In the genomic region with DNA sequence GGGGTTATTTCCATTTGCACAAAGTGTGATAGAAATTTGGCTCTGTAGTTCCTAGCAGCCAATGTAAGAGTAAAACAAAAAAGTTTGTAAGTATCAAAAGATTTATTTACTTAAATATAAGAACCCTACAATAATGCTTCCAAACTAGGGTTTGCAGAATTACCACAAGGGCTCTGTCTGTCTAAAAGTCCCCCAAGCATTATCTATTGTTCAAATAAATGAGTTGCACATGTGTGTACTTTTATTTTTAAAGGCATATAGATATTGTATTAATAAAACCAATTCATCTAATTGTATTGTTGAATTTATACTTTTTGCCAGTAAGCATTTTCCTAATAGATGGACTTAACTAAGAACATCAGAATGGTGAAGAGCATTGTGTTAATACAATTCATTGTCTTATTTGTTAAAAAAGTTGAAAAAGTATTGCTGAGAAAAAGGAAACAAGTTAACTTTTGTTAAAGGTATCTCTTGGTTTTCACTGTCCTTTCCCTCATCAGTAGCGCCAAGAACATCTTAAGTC, we compare ENCODE assay signal across 17 cellular contexts. TPM values are rescaled to one million over a fixed set of nuclear protein-coding genes. Genes with fewer than 3 reads are reported as not detected.
DNase-seq lines count a peak whose midpoint lies in the region; ATAC-seq and TF ChIP-seq lines count a peak whose summit lies in the region.
"Had no signal": no experiment of that assay in that cellular context is flagged by ENCODE, and none has a peak within 500 bp of the region (broad histone marks: within the 10 kb centered on the region; RNA-seq: fewer than 3 reads in every experiment).

No MANE protein-coding gene starts in this region.

- no peak for ATAC-seq in GM21423 (IDR thresholded peaks at IDR 0.05; ENCODE audit: unreplicated experiment)
- ATAC-seq: gastroesophageal sphincter, right cardiac atrium had no signal

- peaks cover 48% of the 10 kb centered on the region for H3K4me1 Mint-ChIP-seq in CD14-positive monocyte
- H3K4me1 Mint-ChIP-seq in activated T-helper 1 cell treated with anti-CD3 and anti-CD28 coated beads, Interleukin-12 subunit alpha, Interleukin-12 subunit beta, Interleukin-2, Interleukin-4 antibody, amounts not matched to agents 30 ng/mL and 10 ng/mL and 1 ng/mL, durations not matched to agents 14 hours and 24 hours and 36 hours (ENCODE audit: low read depth), result peaks cover 54% of the 10 kb centered on the region

- CTCF ChIA-PET in RWPE1 (lab: Yijun Ruan, JAX), result interaction anchor here (0.6 to 0.7 kb wide), 2 partner anchors 27 to 48 kb away, joined by 3 to 5 read pairs; no protein-coding TSS in a partner anchor

- 83% methylated on average over 1 of the region's 1 CpG for WGBS in GM23248 (ENCODE audit: low coverage in 1 of 2, low lambda C conversion rate in 2 of 2, missing lambda C conversion rate in 2 of 2), 2 experiments

- H3K9me3 ChIP-seq in GM23248 (ENCODE audit: low read depth), result no peaks in the 10 kb centered on the region
- no peaks in the 10 kb centered on the region for H3K9me3 ChIP-seq in mucosa of rectum (ENCODE audit: control insufficient read depth in 2 of 2, low read length in 2 of 2)
- H3K9me3 ChIP-seq: ascending aorta, BLaER1, gastroesophageal sphincter had no signal

- H3K4me1 ChIP-seq in GM23248 (ENCODE audit: insufficient read depth) (peaks cover 8% of the 10 kb centered on the region), mucosa of rectum (ENCODE audit: control insufficient read depth in 2 of 2, insufficient read depth in 2 of 2, low read length in 2 of 2) (no peaks in the 10 kb centered on the region)
- H3K4me1 ChIP-seq: ascending aorta, gastroesophageal sphincter had no signal

- peak overlapping the region; percentile 51; the same call in 1 of the 2 replicates for H2AFZ ChIP-seq in GM23248

- peaks cover 0 to 10% (median 0%) of the 10 kb centered on the region in 7 donors for H3K9me3 Mint-ChIP-seq in CD14-positive monocyte
- H3K9me3 Mint-ChIP-seq in activated T-helper 1 cell treated with anti-CD3 and anti-CD28 coated beads, Interleukin-12 subunit alpha, Interleukin-12 subunit beta, Interleukin-2, Interleukin-4 antibody, amounts not matched to agents 30 ng/mL and 10 ng/mL and 1 ng/mL, durations not matched to agents 14 hours and 24 hours and 36 hours, result peaks cover 11% of the 10 kb centered on the region

- H3K36me3 ChIP-seq in GM23248 (ENCODE audit: low read depth) (no peaks in the 10 kb centered on the region), mucosa of rectum (ENCODE audit: control insufficient read depth in 2 of 2, insufficient read depth in 2 of 2, low read length in 2 of 2) (no peaks in the 10 kb centered on the region)
- H3K36me3 ChIP-seq: ascending aorta, BLaER1, gastroesophageal sphincter had no signal

- no peaks in the 10 kb centered on the region for H3K27me3 ChIP-seq in GM23248 (replicated peaks; ENCODE audit: insufficient read depth)
- no peaks in the 10 kb centered on the region for H3K27me3 ChIP-seq in mucosa of rectum (ENCODE audit: control insufficient read depth in 2 of 2, insufficient read depth in 2 of 2, low read length in 2 of 2)
- H3K27me3 ChIP-seq: ascending aorta, BLaER1, gastroesophageal sphincter had no signal

- intact Hi-C loops in CD14-positive monocyte (cut with micrococcal nuclease), result no loop called here
- intact Hi-C loops in activated T-helper 1 cell treated with anti-CD3 and anti-CD28 coated beads, Interleukin-12 subunit alpha, Interleukin-12 subunit beta, Interleukin-2, Interleukin-4 antibody, amounts not matched to agents 30 ng/mL and 10 ng/mL and 1 ng/mL, durations not matched to agents 14 hours and 24 hours and 36 hours (cut with micrococcal nuclease), result loop anchor here (1.0 to 5.0 kb wide), 5 partner anchors 17 to 481 kb away; partner anchors contain the start of gene NEK7

- H3K27me3 Mint-ChIP-seq in CD14-positive monocyte (ENCODE audit: low read depth in 3 of 3), result no peaks in the 10 kb centered on the region
- H3K27me3 Mint-ChIP-seq in activated T-helper 1 cell treated with anti-CD3 and anti-CD28 coated beads, Interleukin-12 subunit alpha, Interleukin-12 subunit beta, Interleukin-2, Interleukin-4 antibody, amounts not matched to agents 30 ng/mL and 10 ng/mL and 1 ng/mL, durations not matched to agents 14 hours and 24 hours and 36 hours (ENCODE audit: insufficient read depth), result no peaks in the 10 kb centered on the region

- H3K9ac ChIP-seq in GM23248 (no peak overlapping the region), mucosa of rectum (ENCODE audit: low read depth in 1 of 2, low read length in 2 of 2) (peak overlapping the region in 1 of 2 donors; percentile 27)
- H3K9ac ChIP-seq: BLaER1 had no signal

- H3K4me2 ChIP-seq in GM23248 (ENCODE audit: unreplicated experiment), result no peak overlapping the region

- H3K27ac Mint-ChIP-seq in CD14-positive monocyte, result peak overlapping the region; percentile 90 to 94 (median 93)
- peak overlapping the region; percentile 95 for H3K27ac Mint-ChIP-seq in activated T-helper 1 cell treated with anti-CD3 and anti-CD28 coated beads, Interleukin-12 subunit alpha, Interleukin-12 subunit beta, Interleukin-2, Interleukin-4 antibody, amounts not matched to agents 30 ng/mL and 10 ng/mL and 1 ng/mL, durations not matched to agents 14 hours and 24 hours and 36 hours

- no peaks in the 10 kb centered on the region for H3K79me2 ChIP-seq in GM23248 (ENCODE audit: insufficient read depth)

- no peaks in the 10 kb centered on the region for H3K9me2 ChIP-seq in GM23248 (ENCODE audit: insufficient read depth)

- TF ChIP-seq CTCF in CD14-positive monocyte (IDR thresholded peaks at IDR 0.05) (no peak), RWPE1 (conservative IDR thresholded peaks at IDR 0.05; ENCODE audit: low read depth) (no peak)

- in situ Hi-C loops in GM23248 (cut with MboI), result no loop called here

- POLR2A ChIA-PET in RWPE1 (lab: Yijun Ruan, JAX; ENCODE audit: low non-redundant PET), result no interaction called here

- H3K4me3 ChIP-seq in GM23248, result no peak overlapping the region
- peak overlapping the region in 1 of 2 donors; percentile 64 for H3K4me3 ChIP-seq in mucosa of rectum (ENCODE audit: low read length in 2 of 2)
- H3K4me3 ChIP-seq: ascending aorta, BLaER1, gastroesophageal sphincter had no signal

- H3K36me3 Mint-ChIP-seq in CD14-positive monocyte, result peaks cover 16 to 25% of the 10 kb centered on the region in 2 donors
- peaks cover 34% of the 10 kb centered on the region for H3K36me3 Mint-ChIP-seq in activated T-helper 1 cell treated with anti-CD3 and anti-CD28 coated beads, Interleukin-12 subunit alpha, Interleukin-12 subunit beta, Interleukin-2, Interleukin-4 antibody, amounts not matched to agents 30 ng/mL and 10 ng/mL and 1 ng/mL, durations not matched to agents 14 hours and 24 hours and 36 hours (ENCODE audit: low read depth)

- DNase-seq in CD14-positive monocyte (ENCODE audit: low spot score) (no peak), GM23248 (no peak), DMS79 treated with DMSO at 0.1 percent for 48 hours (lab: John Stamatoyannopoulos, UW) (no peak), SHP77 treated with DMSO at 0.1 percent for 48 hours (lab: John Stamatoyannopoulos, UW) (no peak), RWPE1 (ENCODE audit: low spot score) (no peak)
- DNase-seq in activated T-helper 1 cell treated with anti-CD3 and anti-CD28 coated beads, Interleukin-12 subunit alpha, Interleukin-12 subunit beta, Interleukin-2, Interleukin-4 antibody, amounts not matched to agents 30 ng/mL and 10 ng/mL and 1 ng/mL, durations not matched to agents 14 hours and 24 hours and 36 hours (ENCODE audit: low spot score), result no peak
- DNase-seq: effector CD8-positive, alpha-beta T cell; NCI-H1048; NCI-H2171 treated with DMSO at 0.1 percent for 48 hours; right cardiac atrium; stimulated activated CD4-positive, alpha-beta T cell treated with anti-CD3 and anti-CD28 coated beads, Interleukin-4, amount 100 ng/mL, for 4 hours; SW 1271 had no signal

- H3K4me3 Mint-ChIP-seq in CD14-positive monocyte, result no peak overlapping the region
- H3K4me3 Mint-ChIP-seq in activated T-helper 1 cell treated with anti-CD3 and anti-CD28 coated beads, Interleukin-12 subunit alpha, Interleukin-12 subunit beta, Interleukin-2, Interleukin-4 antibody, amounts not matched to agents 30 ng/mL and 10 ng/mL and 1 ng/mL, durations not matched to agents 14 hours and 24 hours and 36 hours, result peak overlapping the region; percentile 92

- H4K20me1 ChIP-seq in GM23248 (ENCODE audit: insufficient read depth), result no peaks in the 10 kb centered on the region
- H4K20me1 ChIP-seq: BLaER1 had no signal

- no peaks in the 10 kb centered on the region for H3F3A ChIP-seq in GM23248 (ENCODE audit: insufficient read depth)

- no peak overlapping the region for H3K27ac ChIP-seq in GM23248
- H3K27ac ChIP-seq in mucosa of rectum (ENCODE audit: low read depth in 2 of 2, low read length in 2 of 2), result peak overlapping the region; percentile 55 to 84
- no peak overlapping the region for H3K27ac ChIP-seq in RWPE1
- H3K27ac ChIP-seq: ascending aorta, BLaER1, gastroesophageal sphincter had no signal

RNA-seq across cellular contexts. Expression of gene PTPRC, which starts 0.9 kb away (rescaled TPM):
- polyA plus RNA-seq in CD14-positive monocyte, result 100 to 1,000 TPM; 667 to 992 TPM
- 0.38 and 0.86 TPM in 2 replicates for total RNA-seq in GM23248 (2014; rRNA removed; shearing (Covaris generic))
- polyA plus RNA-seq in GM23248 (2016; fragmentation: Nextera tagmentation; extraction: Ambion mirVana), result 0.66 and 0.70 TPM in 2 replicates
- total RNA-seq in activated T-helper 1 cell treated with anti-CD3 and anti-CD28 coated beads, Interleukin-12 subunit alpha, Interleukin-12 subunit beta, Interleukin-2, Interleukin-4 antibody, amounts not matched to agents 30 ng/mL and 10 ng/mL and 1 ng/mL, durations not matched to agents 14 hours and 24 hours and 36 hours, result 512 and 516 TPM in 2 replicates

Comparison
In these comparisons a context has a peak if more than half of its experiments do, and no peak if none do; other contexts are left out.
1. H3K27ac ChIP-seq: peak in mucosa of rectum (2 of 2); none in GM23248 (single experiment) and RWPE1 (single experiment).
2. RNA of gene PTPRC, which starts 0.9 kb away (total RNA-seq): 512 to 516 TPM in activated T-helper 1 cell treated with anti-CD3 and anti-CD28 coated beads, Interleukin-12 subunit alpha, Interleukin-12 subunit beta, Interleukin-2, Interleukin-4 antibody, amounts not matched to agents 30 ng/mL and 10 ng/mL and 1 ng/mL, durations not matched to agents 14 hours and 24 hours and 36 hours; 0.38 to 0.86 TPM in GM23248; every median in the first group is over 100 times any median in the second.